In the genomic region with DNA sequence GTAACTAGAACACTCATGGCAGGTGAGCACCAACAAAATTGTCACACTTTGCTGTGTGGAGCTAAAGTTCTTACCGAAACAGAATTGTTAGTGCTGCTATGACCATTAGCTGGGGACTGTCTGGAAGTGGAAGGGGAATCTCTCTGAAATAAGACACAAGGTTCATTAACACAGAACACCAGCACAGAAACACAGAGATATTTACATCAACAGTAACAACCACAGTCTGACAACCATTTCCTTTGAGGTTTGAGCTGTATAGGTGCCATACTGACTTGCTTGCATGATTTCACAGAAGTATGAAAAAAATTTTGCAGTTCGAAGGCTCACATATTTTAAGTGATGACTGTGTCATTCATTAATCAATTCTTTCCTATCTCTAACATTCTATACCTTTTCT, we compare ENCODE assay signal across 18 cellular contexts.
DNase-seq lines count a peak whose midpoint lies in the region; ATAC-seq and TF ChIP-seq lines count a peak whose summit lies in the region.
"Had no signal": no experiment of that assay in that cellular context is flagged by ENCODE, and none has a peak within 500 bp of the region (broad histone marks: within the 10 kb centered on the region; RNA-seq: fewer than 3 reads in every experiment).

No MANE protein-coding gene starts in this region.

- WGBS in heart left ventricle, 4 donors: 62 to 90% (median 80%) methylated on average over 2 of the region's 2 CpGs

- no peak for TF ChIP-seq CTCF in heart left ventricle (IDR thresholded peaks at IDR 0.05)

- no peaks in the 10 kb centered on the region for H3K27me3 Mint-ChIP-seq in T-helper 17 cell
- no peaks in the 10 kb centered on the region for H3K27me3 Mint-ChIP-seq in naive thymus-derived CD4-positive, alpha-beta T cell

- DNase-seq in activated CD4-positive, CD25-positive, alpha-beta regulatory T cell (lab: John Stamatoyannopoulos, UW): no peak
- DNase-seq in T-helper 17 cell: no peak
- no peak for DNase-seq in naive thymus-derived CD4-positive, alpha-beta T cell
- no peak for DNase-seq in heart left ventricle
- no peak for DNase-seq in NCI-H1417 treated with DMSO at 0.1 percent for 48 hours (lab: John Stamatoyannopoulos, UW)
- no peak for DNase-seq in NCI-H524 treated with DMSO at 0.1 percent for 48 hours (lab: John Stamatoyannopoulos, UW)
- DNase-seq: Caco-2; endodermal cell; GDM1; mammary epithelial cell; NCI-H1694 treated with DMSO at 0.1 percent for 48 hours; NCI-H510A treated with DMSO at 0.1 percent for 48 hours; stimulated activated CD4-positive, alpha-beta T cell treated with anti-CD3 and anti-CD28 coated beads, Interleukin-2, amount 100 ng/mL, for 24 hours had no signal

- H3K4me3 ChIP-seq in naive thymus-derived CD4-positive, alpha-beta T cell (ENCODE audit: low read length): no peak overlapping the region
- H3K4me3 ChIP-seq in heart left ventricle: no peak overlapping the region
- H3K4me3 ChIP-seq: neural progenitor cell, tibial nerve had no signal

- H3K36me3 Mint-ChIP-seq in T-helper 17 cell (ENCODE audit: low read depth): no peaks in the 10 kb centered on the region
- peaks cover 0 to 18% (median 0%) of the 10 kb centered on the region in 5 donors for H3K36me3 Mint-ChIP-seq in naive thymus-derived CD4-positive, alpha-beta T cell

- no peak for TF ChIP-seq POLR2A in heart left ventricle (IDR thresholded peaks at IDR 0.05)

- H3K27me3 ChIP-seq in naive thymus-derived CD4-positive, alpha-beta T cell (ENCODE audit: control insufficient read depth in 2 of 2, insufficient read depth in 2 of 2, low read length in 2 of 2): no peaks in the 10 kb centered on the region
- peaks cover 0 to 10% (median 0%) of the 10 kb centered on the region in 9 donors for H3K27me3 ChIP-seq in heart left ventricle
- H3K27me3 ChIP-seq: neural progenitor cell had no signal

- CTCF ChIA-PET in naive thymus-derived CD4-positive, alpha-beta T cell (lab: Charles Lee): no interaction called here

- intact Hi-C loops in naive thymus-derived CD4-positive, alpha-beta T cell (cut with micrococcal nuclease): loop anchor here in 1 of 2 donors (1.0 to 5.0 kb wide), 5 partner anchors 224 to 2000 kb away; a partner anchor contains a TSS
- intact Hi-C loops in heart left ventricle (cut with DNase I): loop anchor here in 4 of 10 donors (10.0 kb wide), 3 partner anchors 178 to 198 kb away; no protein-coding TSS in a partner anchor

- POLR2A ChIA-PET in naive thymus-derived CD4-positive, alpha-beta T cell (lab: Charles Lee): no interaction called here

- peaks cover 18% of the 10 kb centered on the region for H3K4me1 Mint-ChIP-seq in T-helper 17 cell
- H3K4me1 Mint-ChIP-seq in naive thymus-derived CD4-positive, alpha-beta T cell: peaks cover 0 to 35% (median 26%) of the 10 kb centered on the region in 7 donors
- H3K4me1 Mint-ChIP-seq: endodermal cell had no signal

- H3K27ac Mint-ChIP-seq in T-helper 17 cell: peak overlapping the region; percentile 80
- peak overlapping the region in 2 of 9 donors; percentile 66 to 87 for H3K27ac Mint-ChIP-seq in naive thymus-derived CD4-positive, alpha-beta T cell
- H3K27ac Mint-ChIP-seq: endodermal cell, neural progenitor cell had no signal

- H3K4me1 ChIP-seq in naive thymus-derived CD4-positive, alpha-beta T cell (ENCODE audit: control insufficient read depth in 2 of 2, insufficient read depth in 2 of 2, low read length in 2 of 2): peaks cover 0 to 24% of the 10 kb centered on the region in 2 donors
- peaks cover 0 to 35% (median 2%) of the 10 kb centered on the region in 12 donors for H3K4me1 ChIP-seq in heart left ventricle
- H3K4me1 ChIP-seq: Caco-2 had no signal

- H3K4me3 Mint-ChIP-seq in T-helper 17 cell: peak overlapping the region; percentile 12
- peak overlapping the region in 2 of 10 donors; percentile 16 to 65 for H3K4me3 Mint-ChIP-seq in naive thymus-derived CD4-positive, alpha-beta T cell
- H3K4me3 Mint-ChIP-seq: endodermal cell, neural progenitor cell had no signal

- peak; percentile 57 to 58 for ATAC-seq in activated CD4-positive, CD25-positive, alpha-beta regulatory T cell treated with anti-CD3 and anti-CD28 coated beads, Interleukin-2, amount 50 U/mL, for 24 hours
- ATAC-seq in HG03354 (IDR thresholded peaks at IDR 0.05; ENCODE audit: poor library complexity, severe bottlenecking, unreplicated experiment) (peak; percentile 60), T-helper 17 cell (peak; percentile 75), heart left ventricle (no peak)
- peak; percentile 67 for ATAC-seq in naive thymus-derived CD4-positive, alpha-beta T cell

- H3K27ac ChIP-seq in naive thymus-derived CD4-positive, alpha-beta T cell (ENCODE audit: low read depth, low read length): no peak overlapping the region
- no peak overlapping the region for H3K27ac ChIP-seq in heart left ventricle
- H3K27ac ChIP-seq: 22Rv1, neural progenitor cell, tibial nerve had no signal

- H3K9me3 ChIP-seq in T-helper 17 cell (ENCODE audit: control insufficient read depth, low read length, poor library complexity, severe bottlenecking): no peaks in the 10 kb centered on the region
- no peaks in the 10 kb centered on the region for H3K9me3 ChIP-seq in naive thymus-derived CD4-positive, alpha-beta T cell (ENCODE audit: control insufficient read depth in 2 of 3, low read length in 3 of 3)
- no peaks in the 10 kb centered on the region for H3K9me3 ChIP-seq in heart left ventricle
- H3K9me3 ChIP-seq: Caco-2, tibial nerve had no signal

- H3K36me3 ChIP-seq in naive thymus-derived CD4-positive, alpha-beta T cell (ENCODE audit: control insufficient read depth in 2 of 3, insufficient read depth in 3 of 3, low read length in 3 of 3): no peaks in the 10 kb centered on the region
- H3K36me3 ChIP-seq in heart left ventricle: no peaks in the 10 kb centered on the region
- H3K36me3 ChIP-seq: neural progenitor cell, tibial nerve had no signal

- H3K9me3 Mint-ChIP-seq in naive thymus-derived CD4-positive, alpha-beta T cell: no peaks in the 10 kb centered on the region
- H3K9me3 Mint-ChIP-seq: neural progenitor cell had no signal

Comparison
In these comparisons a context has a peak if more than half of its experiments do, and no peak if none do; other contexts are left out.
1. ATAC-seq: peak in activated CD4-positive, CD25-positive, alpha-beta regulatory T cell treated with anti-CD3 and anti-CD28 coated beads, Interleukin-2, amount 50 U/mL, for 24 hours (2 of 2), HG03354 (single experiment), T-helper 17 cell (single experiment) and naive thymus-derived CD4-positive, alpha-beta T cell (single experiment); none in heart left ventricle (0 of 4).